31 cellular contexts compared by ENCODE assay signal in the genomic region with DNA sequence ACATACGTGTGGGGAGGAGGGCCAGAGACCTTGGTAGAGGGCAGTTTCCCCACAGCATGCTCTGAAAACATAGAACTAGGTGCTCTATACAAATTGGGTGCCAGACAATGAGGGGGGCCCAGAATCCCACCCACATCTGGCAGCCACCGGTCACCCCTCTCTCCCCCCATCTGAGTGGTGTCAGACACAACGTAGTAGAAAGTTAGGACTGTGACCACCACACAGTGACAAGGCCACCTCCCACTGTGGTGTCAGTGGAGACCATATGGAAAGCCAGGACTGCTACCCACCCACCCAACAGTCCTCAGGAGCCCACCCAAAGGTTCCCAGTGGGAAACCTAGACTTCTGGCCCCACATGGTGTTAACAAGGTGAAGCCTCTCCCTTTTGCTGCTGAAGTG. TPM values are rescaled to one million over a fixed set of nuclear protein-coding genes. Genes with fewer than 3 reads are reported as not detected.
"Had no signal": no experiment of that assay in that cellular context is flagged by ENCODE, and none has a peak within 500 bp of the region (broad histone marks: within the 10 kb centered on the region; RNA-seq: fewer than 3 reads in every experiment).

No MANE protein-coding gene starts in this region.

- H3K4me3 ChIP-seq: ascending aorta, cardiac muscle cell, gastrocnemius medialis, hepatocyte, lung, smooth muscle cell, testis, transverse colon had no signal

- H3K27me3 Mint-ChIP-seq: activated naive CD8-positive, alpha-beta T cell had no signal

- H3K9me3 ChIP-seq: testis had no signal

- H2AFZ ChIP-seq: hepatocyte had no signal

- H3K36me3 Mint-ChIP-seq: brain had no signal

- H3K27me3 ChIP-seq: ascending aorta, cardiac muscle cell, hepatocyte, testis, transverse colon had no signal

- H3K4me2 ChIP-seq: hepatocyte, SK-N-SH, smooth muscle cell had no signal

- H3K79me2 ChIP-seq: hepatocyte had no signal

- H3K4me3 Mint-ChIP-seq: activated naive CD8-positive, alpha-beta T cell; brain; effector memory CD8-positive, alpha-beta T cell; nephron; T-helper 1 cell treated with Interleukin-12 subunit alpha and Interleukin-12 subunit beta and Interleukin-4 antibody, amounts not matched to agents 30 μg/mL and 1 μg/mL, for 36 hours had no signal

- H3K27ac Mint-ChIP-seq: activated naive CD8-positive, alpha-beta T cell; brain; effector memory CD8-positive, alpha-beta T cell; nephron; T-helper 1 cell treated with Interleukin-12 subunit alpha and Interleukin-12 subunit beta and Interleukin-4 antibody, amounts not matched to agents 30 μg/mL and 1 μg/mL, for 36 hours had no signal

- H3K9ac ChIP-seq: SK-N-SH had no signal

- DNase-seq: activated CD4-positive, alpha-beta T cell treated with anti-CD3 and anti-CD28 coated beads for 4 hours; activated CD4-positive, alpha-beta T cell treated with anti-CD3 and anti-CD28 coated beads, Interleukin-2, amount 50 U/mL, for 4 hours; activated CD8-positive, alpha-beta memory T cell treated with anti-CD3 and anti-CD28 coated beads for 24 hours; activated gamma-delta T cell; cortex of kidney; effector memory CD8-positive, alpha-beta T cell; erythroblast; gastrocnemius medialis; glutamatergic neuron; SK-N-SH; stimulated activated CD4-positive, alpha-beta T cell treated with anti-CD3 and anti-CD28 coated beads, Interleukin-15, amount 100 ng/mL, for 24 hours; stimulated activated naive CD4-positive, alpha-beta T cell; SW 1271; T-helper 9 cell; testis; transverse colon had no signal

- H3K27ac ChIP-seq: ascending aorta, cardiac muscle cell, gastrocnemius medialis, hepatocyte, testis, transverse colon, VCaP had no signal

- H3K36me3 ChIP-seq: ascending aorta, cardiac muscle cell, gastrocnemius medialis, transverse colon had no signal

- H3K4me1 ChIP-seq: ascending aorta, gastrocnemius medialis, testis had no signal

- ATAC-seq: effector memory CD8-positive, alpha-beta T cell; gastrocnemius medialis had no signal

- H3K4me1 Mint-ChIP-seq: nephron had no signal

RNA-seq across cellular contexts. Expression of gene ATP4B, which starts 2.1 kb away (rescaled TPM):
- total RNA-seq: ascending aorta, cardiac muscle cell, cerebellum, gastrocnemius medialis, lung, mucosa of gallbladder, osteocyte, posterior vena cava, smooth muscle cell, testis, transverse colon had no signal
- polyA plus RNA-seq: keratinocyte, lung, SK-N-SH, smooth muscle cell had no signal

RNA-seq across cellular contexts. Expression of gene GRK1, which starts 7.0 kb away (rescaled TPM):
- total RNA-seq: ascending aorta, mucosa of gallbladder, osteocyte, posterior vena cava, smooth muscle cell, transverse colon had no signal
- polyA plus RNA-seq: hepatocyte, keratinocyte, smooth muscle cell had no signal
